8 cellular contexts compared by ENCODE assay signal in genomic region chr4:3075652-3075981, GRCh38. TPM values are rescaled to one million over a fixed set of nuclear protein-coding genes. Genes with fewer than 3 reads are reported as not detected.
DNase-seq lines count a peak whose midpoint lies in the region; ATAC-seq and TF ChIP-seq lines count a peak whose summit lies in the region.

No MANE protein-coding gene starts in this region.

- H3K27ac Mint-ChIP-seq in CD4-positive, alpha-beta memory T cell, result peak overlapping the region in 6 of 7 donors; percentile 84 to 91 (median 87)

- peak overlapping the region; percentile 25 for H3K27ac ChIP-seq in CD4-positive, alpha-beta memory T cell (ENCODE audit: low read depth, low read length)
- peak overlapping the region; percentile 95 for H3K27ac ChIP-seq in neutrophil

- H3K4me3 Mint-ChIP-seq in CD4-positive, alpha-beta memory T cell, result peak overlapping the region; percentile 83 to 96 (median 87)

- no peaks in the 10 kb centered on the region for H3K9me3 ChIP-seq in CD4-positive, alpha-beta memory T cell (ENCODE audit: control insufficient read depth in 1 of 2, low read length in 2 of 2)
- no peaks in the 10 kb centered on the region for H3K9me3 ChIP-seq in NT2/D1 (ENCODE audit: insufficient read depth, low read length)
- H3K9me3 ChIP-seq in endocrine pancreas (ENCODE audit: control insufficient read depth, low read length), result no peaks in the 10 kb centered on the region
- no peaks in the 10 kb centered on the region for H3K9me3 ChIP-seq in neutrophil

- intact Hi-C loops in CD4-positive, alpha-beta memory T cell (cut with micrococcal nuclease), result loop anchor here (10.0 kb wide), 2 partner anchors 541 to 1491 kb away; partner anchors contain the start of gene FAM193A

- H3K9me3 Mint-ChIP-seq in CD4-positive, alpha-beta memory T cell, result no peaks in the 10 kb centered on the region

- H3K9ac ChIP-seq in NT2/D1 (ENCODE audit: insufficient read length, low read depth) (peak overlapping the region; percentile 72), endocrine pancreas (ENCODE audit: control insufficient read depth, insufficient read depth, low read length) (peak overlapping the region; percentile 69)

- TF ChIP-seq CTCF in neutrophil (IDR thresholded peaks at IDR 0.05), result no peak

- no peaks in the 10 kb centered on the region for H3K36me3 ChIP-seq in CD4-positive, alpha-beta memory T cell (ENCODE audit: insufficient read depth, low read length)
- H3K36me3 ChIP-seq in NT2/D1 (ENCODE audit: insufficient read depth, insufficient read length, low read length) (peaks cover 11% of the 10 kb centered on the region), endocrine pancreas (ENCODE audit: control insufficient read depth, insufficient read depth, low read length) (no peaks in the 10 kb centered on the region), neutrophil (no peaks in the 10 kb centered on the region)

- no peak overlapping the region for H3K4me3 ChIP-seq in CD4-positive, alpha-beta memory T cell (ENCODE audit: low read length in 2 of 2)
- H3K4me3 ChIP-seq in NT2/D1 (ENCODE audit: insufficient read length, low read depth) (peak overlapping the region; percentile 48), endocrine pancreas (ENCODE audit: control insufficient read depth, insufficient read depth, low read length) (peak overlapping the region; percentile 83), neutrophil (ENCODE audit: low read depth in 1 of 2, low read length in 1 of 2) (peak overlapping the region; percentile 86 to 100)

- POLR2A ChIA-PET in CD4-positive, alpha-beta memory T cell (lab: Charles Lee; ENCODE audit: partially characterized antibody), result interaction anchor here (1.7 kb wide), 1 partner anchor 112 kb away, joined by 3 read pairs; the partner anchor contains the start of gene GRK4

- H3K4me1 Mint-ChIP-seq in CD4-positive, alpha-beta memory T cell, result peaks cover 23 to 38% (median 30%) of the 10 kb centered on the region in 4 donors

- no peak for DNase-seq in CD4-positive, alpha-beta memory T cell
- no peak for DNase-seq in NT2/D1 (ENCODE audit: low read depth, low spot score)
- DNase-seq in COR-L47 (lab: John Stamatoyannopoulos, UW), result no peak
- DNase-seq in stimulated activated CD8-positive, alpha-beta memory T cell treated with anti-CD3 and anti-CD28 coated beads, Interleukin-4, amount 100 ng/mL, for 48 hours, result no peak
- DNase-seq in NCI-H2029 treated with DMSO at 0.1 percent for 48 hours (lab: John Stamatoyannopoulos, UW), result no peak

- no peak for ATAC-seq in HG03571 (IDR thresholded peaks at IDR 0.05; ENCODE audit: unreplicated experiment)

- H3K27me3 Mint-ChIP-seq in CD4-positive, alpha-beta memory T cell, result no peaks in the 10 kb centered on the region

- CTCF ChIA-PET in CD4-positive, alpha-beta memory T cell (lab: Charles Lee; ENCODE audit: partially characterized antibody), result no interaction called here

- H3K36me3 Mint-ChIP-seq in CD4-positive, alpha-beta memory T cell, result peaks cover 0 to 6% of the 10 kb centered on the region in 2 donors

- no peaks in the 10 kb centered on the region for H3K27me3 ChIP-seq in CD4-positive, alpha-beta memory T cell (ENCODE audit: insufficient read depth, low read length)
- H3K27me3 ChIP-seq in NT2/D1 (ENCODE audit: insufficient read depth, insufficient read length), result no peaks in the 10 kb centered on the region
- H3K27me3 ChIP-seq in endocrine pancreas (ENCODE audit: control insufficient read depth, insufficient read depth, low read length), result no peaks in the 10 kb centered on the region
- no peaks in the 10 kb centered on the region for H3K27me3 ChIP-seq in neutrophil

- H3K4me1 ChIP-seq in CD4-positive, alpha-beta memory T cell (ENCODE audit: insufficient read depth, low read length), result peaks cover 31% of the 10 kb centered on the region
- H3K4me1 ChIP-seq in NT2/D1 (ENCODE audit: insufficient read depth, insufficient read length) (peaks cover 4% of the 10 kb centered on the region), endocrine pancreas (ENCODE audit: control insufficient read depth, insufficient read depth, low read length) (peaks cover 10% of the 10 kb centered on the region), neutrophil (ENCODE audit: control insufficient read depth in 1 of 2, insufficient read depth in 1 of 2, low read depth in 1 of 2, low read length in 1 of 2) (peaks cover 17 to 24% of the 10 kb centered on the region in 2 experiments)

RNA-seq across cellular contexts. Expression of gene HTT, which starts 1.1 kb away (rescaled TPM):
- total RNA-seq in CD4-positive, alpha-beta memory T cell, result 10 to 100 TPM; 62.2 to 67.7 TPM
- polyA plus RNA-seq in CD4-positive, alpha-beta memory T cell, result 1 to 10 TPM in 1 of 2 donors, under 1 TPM in 1; 0.57 to 4.9 TPM

RNA-seq across cellular contexts. Expression of gene HTT-AS, which starts 1.3 kb away (rescaled TPM):
- total RNA-seq in CD4-positive, alpha-beta memory T cell, result not detected
- polyA plus RNA-seq in CD4-positive, alpha-beta memory T cell, result not detected

Comparison
In these comparisons a context has a peak if more than half of its experiments do, and no peak if none do; other contexts are left out.
1. H3K4me3 ChIP-seq: peak in NT2/D1 (single experiment), endocrine pancreas (single experiment) and neutrophil (2 of 2); none in CD4-positive, alpha-beta memory T cell (0 of 2).